24 cellular contexts compared by ENCODE assay signal in the genomic region with DNA sequence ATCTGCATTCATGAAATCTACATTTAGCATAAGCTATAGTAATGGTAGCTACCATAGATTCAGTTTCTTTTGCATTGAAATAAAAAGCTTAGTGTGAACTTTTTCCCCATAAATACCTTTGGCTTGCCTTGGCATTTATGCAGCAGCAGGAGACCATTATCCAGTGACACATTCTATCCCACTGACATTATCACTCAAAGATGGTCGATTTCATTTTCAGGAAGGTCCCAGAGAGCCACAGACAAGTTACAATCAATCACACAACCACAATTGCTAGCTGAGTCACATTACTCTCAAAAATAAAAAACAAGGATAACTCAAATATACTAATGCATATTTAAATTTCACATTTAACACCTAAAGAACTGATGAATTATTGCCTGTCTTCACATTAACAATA.
DNase-seq lines count a peak whose midpoint lies in the region; ATAC-seq and TF ChIP-seq lines count a peak whose summit lies in the region.
"Had no signal": no experiment of that assay in that cellular context is flagged by ENCODE, and none has a peak within 500 bp of the region (broad histone marks: within the 10 kb centered on the region; RNA-seq: fewer than 3 reads in every experiment).

No MANE protein-coding gene starts in this region.

- H3K4me1 ChIP-seq in PC-3 (ENCODE audit: insufficient read depth, low read length) = peaks cover 29% of the 10 kb centered on the region
- peaks cover 17% of the 10 kb centered on the region for H3K4me1 ChIP-seq in neuron (ENCODE audit: insufficient read depth, low read length)
- no peaks in the 10 kb centered on the region for H3K4me1 ChIP-seq in mucosa of descending colon (ENCODE audit: low read depth)
- no peaks in the 10 kb centered on the region for H3K4me1 ChIP-seq in left ventricle myocardium inferior
- H3K4me1 ChIP-seq: Caco-2 had no signal

- no peaks in the 10 kb centered on the region for H4K20me1 ChIP-seq in PC-3 (ENCODE audit: low read length)

- no peaks in the 10 kb centered on the region for H3K27me3 Mint-ChIP-seq in activated CD8-positive, alpha-beta T cell treated with anti-CD3 and anti-CD28 coated beads for 36 hours
- H3K27me3 Mint-ChIP-seq: B cell had no signal

- no peak overlapping the region for H3K4me3 ChIP-seq in PC-3 (ENCODE audit: low read length)
- no peak overlapping the region for H3K4me3 ChIP-seq in neuron (ENCODE audit: low read length)
- no peak overlapping the region for H3K4me3 ChIP-seq in mucosa of descending colon
- no peak overlapping the region for H3K4me3 ChIP-seq in left ventricle myocardium inferior
- H3K4me3 ChIP-seq: SK-N-MC had no signal

- POLR2A ChIA-PET in PC-3 (lab: Charles Lee; ENCODE audit: unreplicated experiment) = no interaction called here
- POLR2A ChIA-PET in activated CD8-positive, alpha-beta T cell treated with anti-CD3 and anti-CD28 coated beads for 36 hours (lab: Charles Lee) = no interaction called here

- no peaks in the 10 kb centered on the region for H3K27me3 ChIP-seq in PC-3 (ENCODE audit: low read length)
- no peaks in the 10 kb centered on the region for H3K27me3 ChIP-seq in neuron (ENCODE audit: insufficient read depth, low read length)
- no peaks in the 10 kb centered on the region for H3K27me3 ChIP-seq in left ventricle myocardium inferior (ENCODE audit: low read depth)

- no peak overlapping the region for H3K4me3 Mint-ChIP-seq in activated CD8-positive, alpha-beta T cell treated with anti-CD3 and anti-CD28 coated beads for 36 hours
- H3K4me3 Mint-ChIP-seq: B cell; CD8-positive, alpha-beta T cell had no signal

- intact Hi-C loops in PC-3 (cut with micrococcal nuclease) (no loop called here), mucosa of descending colon (cut with DNase I, micrococcal nuclease) (no loop called here), left ventricle myocardium inferior (cut with micrococcal nuclease) (no loop called here)
- intact Hi-C loops in activated CD8-positive, alpha-beta T cell treated with anti-CD3 and anti-CD28 coated beads for 36 hours (cut with micrococcal nuclease) = no loop called here

- H3K9ac ChIP-seq in PC-3 (ENCODE audit: low read length) = no peak overlapping the region

- CTCF ChIA-PET in PC-3 (lab: Charles Lee) = interaction anchor here (0.6 kb wide), 1 partner anchor 9 kb away, joined by 3 read pairs; no protein-coding TSS in a partner anchor
- CTCF ChIA-PET in activated CD8-positive, alpha-beta T cell treated with anti-CD3 and anti-CD28 coated beads for 36 hours (lab: Charles Lee) = no interaction called here

- no peak overlapping the region for H3K27ac ChIP-seq in PC-3 (ENCODE audit: low read length)
- no peak overlapping the region for H3K27ac ChIP-seq in left ventricle myocardium inferior (replicated peaks)
- H3K27ac ChIP-seq: C4-2B, SK-N-MC had no signal

- H2AFZ ChIP-seq in PC-3 (ENCODE audit: low read length) = no peak overlapping the region
- peak overlapping the region; percentile 23 for H2AFZ ChIP-seq in neuron (ENCODE audit: low read depth, low read length)

- no peaks in the 10 kb centered on the region for H3K9me2 ChIP-seq in PC-3 (replicated peaks; ENCODE audit: low read length)

- H3F3A ChIP-seq in PC-3 (ENCODE audit: low read length, unreplicated experiment) = no peaks in the 10 kb centered on the region

- ATAC-seq in PC-3 (no peak), mucosa of descending colon (no peak)
- no peak for ATAC-seq in activated CD8-positive, alpha-beta T cell treated with anti-CD3 and anti-CD28 coated beads for 36 hours
- ATAC-seq: CD8-positive, alpha-beta T cell; Panc1 had no signal

- H3K27ac Mint-ChIP-seq in activated CD8-positive, alpha-beta T cell treated with anti-CD3 and anti-CD28 coated beads for 36 hours = no peak overlapping the region
- H3K27ac Mint-ChIP-seq: B cell; CD8-positive, alpha-beta T cell had no signal

- peak overlapping the region; percentile 31 for H3K4me2 ChIP-seq in PC-3 (ENCODE audit: low read length)

- H3K9me3 Mint-ChIP-seq in activated CD8-positive, alpha-beta T cell treated with anti-CD3 and anti-CD28 coated beads for 36 hours = peaks cover 10% of the 10 kb centered on the region

- H3K9me3 ChIP-seq in PC-3 (ENCODE audit: low read length) (no peaks in the 10 kb centered on the region), neuron (ENCODE audit: low read length) (no peaks in the 10 kb centered on the region), mucosa of descending colon (peaks cover 6% of the 10 kb centered on the region), left ventricle myocardium inferior (replicated peaks) (no peaks in the 10 kb centered on the region)
- H3K9me3 ChIP-seq: Caco-2 had no signal

- peak; percentile 46 for DNase-seq in Daoy (ENCODE audit: low read depth)
- DNase-seq in PC-3 = no peak
- DNase-seq in astrocyte of the hippocampus (ENCODE audit: low read depth, low spot score) = peak; percentile 11
- no peak for DNase-seq in mucosa of descending colon
- DNase-seq in left ventricle myocardium inferior = no peak
- DNase-seq in activated CD8-positive, alpha-beta T cell treated with anti-CD3 and anti-CD28 coated beads for 36 hours = no peak
- DNase-seq in central memory CD4-positive, alpha-beta T cell = no peak
- DNase-seq: Caco-2; CD8-positive, alpha-beta T cell; DMS 273 treated with DMSO at 0.1 percent for 48 hours; DMS79; GF-D8; KBM-7; NCI-H1048; NCI-H1417; NCI-H1694; NCI-H2029 treated with DMSO at 0.1 percent for 48 hours; NCI-H526 treated with DMSO at 0.1 percent for 48 hours; SIG-M5 had no signal

- H3K79me2 ChIP-seq in PC-3 (ENCODE audit: low read length) = no peaks in the 10 kb centered on the region

- TF ChIP-seq CTCF in PC-3 (conservative IDR thresholded peaks at IDR 0.05; ENCODE audit: low read depth, low read length) (no peak), mucosa of descending colon (IDR thresholded peaks at IDR 0.05) (no peak), left ventricle myocardium inferior (IDR thresholded peaks at IDR 0.05; ENCODE audit: borderline replicate concordance) (no peak)
- no peak for TF ChIP-seq CTCF in activated CD8-positive, alpha-beta T cell treated with anti-CD3 and anti-CD28 coated beads for 36 hours (IDR thresholded peaks at IDR 0.05)

- no peaks in the 10 kb centered on the region for H3K4me1 Mint-ChIP-seq in activated CD8-positive, alpha-beta T cell treated with anti-CD3 and anti-CD28 coated beads for 36 hours (ENCODE audit: low read depth)
- H3K4me1 Mint-ChIP-seq: B cell had no signal

- no peaks in the 10 kb centered on the region for H3K36me3 ChIP-seq in PC-3 (ENCODE audit: low read depth, low read length)
- H3K36me3 ChIP-seq in neuron (ENCODE audit: insufficient read depth, low read length) = no peaks in the 10 kb centered on the region
- no peaks in the 10 kb centered on the region for H3K36me3 ChIP-seq in mucosa of descending colon (ENCODE audit: low read depth)
- no peaks in the 10 kb centered on the region for H3K36me3 ChIP-seq in left ventricle myocardium inferior

- no TSS peak for BruUV-seq in PC-3 (replicated peaks; lab: Mats Ljungman, UMichigan)

- H3K36me3 Mint-ChIP-seq in activated CD8-positive, alpha-beta T cell treated with anti-CD3 and anti-CD28 coated beads for 36 hours (ENCODE audit: low read depth) = no peaks in the 10 kb centered on the region
- H3K36me3 Mint-ChIP-seq: CD8-positive, alpha-beta T cell had no signal

Comparison
In these comparisons a context has a peak if more than half of its experiments do, and no peak if none do; other contexts are left out.
1. DNase-seq: peak in Daoy (single experiment) and astrocyte of the hippocampus (single experiment); none in PC-3 (single experiment), mucosa of descending colon (0 of 3), left ventricle myocardium inferior (single experiment), activated CD8-positive, alpha-beta T cell treated with anti-CD3 and anti-CD28 coated beads for 36 hours (single experiment) and central memory CD4-positive, alpha-beta T cell (single experiment).